2 cellular contexts compared by ENCODE assay signal in genomic region chr18:13261658-13262357, GRCh38.
TF ChIP-seq lines count a peak whose summit lies in the region.

No MANE protein-coding gene starts in this region.

TF ChIP-seq in K562, 482 proteins besides CTCF, POLR2A, EP300 and RAD21:
- TF ChIP-seq ZNF197 (CRISPR knock-in tag; IDR thresholded peaks at IDR 0.05; ENCODE audit: low read depth) (no peak), RBM22 (IDR thresholded peaks at IDR 0.05; ENCODE audit: low read depth, low read length, poor library complexity, severe bottlenecking) (no peak), ZBTB49 (CRISPR knock-in tag; IDR thresholded peaks at IDR 0.05; ENCODE audit: borderline replicate concordance) (no peak), ZNF764 (CRISPR knock-in tag; IDR thresholded peaks at IDR 0.05; ENCODE audit: low read depth) (no peak), ZNF398 (CRISPR knock-in tag; IDR thresholded peaks at IDR 0.05) (no peak), FOXK1 (CRISPR knock-in tag; IDR thresholded peaks at IDR 0.05; ENCODE audit: borderline replicate concordance) (no peak), ZNF282 (CRISPR knock-in tag; IDR thresholded peaks at IDR 0.05) (no peak), RB1 (IDR thresholded peaks at IDR 0.05; ENCODE audit: low read depth) (no peak), CHD1 (IDR thresholded peaks at IDR 0.05; ENCODE audit: low read length) (no peak), FOXP4 (CRISPR knock-in tag; IDR thresholded peaks at IDR 0.05; ENCODE audit: borderline replicate concordance) (no peak)
TF ChIP-seq in K562: peak in this region for 0.

TF ChIP-seq in HepG2, 621 proteins besides CTCF, POLR2A, EP300 and RAD21:
- TF ChIP-seq MED8 (CRISPR knock-in tag; IDR thresholded peaks at IDR 0.05; ENCODE audit: insufficient replicate concordance): no peak
TF ChIP-seq in HepG2: peak in this region for 0.
